Comparison of ENCODE assay signal across 1 cellular context in the genomic region with DNA sequence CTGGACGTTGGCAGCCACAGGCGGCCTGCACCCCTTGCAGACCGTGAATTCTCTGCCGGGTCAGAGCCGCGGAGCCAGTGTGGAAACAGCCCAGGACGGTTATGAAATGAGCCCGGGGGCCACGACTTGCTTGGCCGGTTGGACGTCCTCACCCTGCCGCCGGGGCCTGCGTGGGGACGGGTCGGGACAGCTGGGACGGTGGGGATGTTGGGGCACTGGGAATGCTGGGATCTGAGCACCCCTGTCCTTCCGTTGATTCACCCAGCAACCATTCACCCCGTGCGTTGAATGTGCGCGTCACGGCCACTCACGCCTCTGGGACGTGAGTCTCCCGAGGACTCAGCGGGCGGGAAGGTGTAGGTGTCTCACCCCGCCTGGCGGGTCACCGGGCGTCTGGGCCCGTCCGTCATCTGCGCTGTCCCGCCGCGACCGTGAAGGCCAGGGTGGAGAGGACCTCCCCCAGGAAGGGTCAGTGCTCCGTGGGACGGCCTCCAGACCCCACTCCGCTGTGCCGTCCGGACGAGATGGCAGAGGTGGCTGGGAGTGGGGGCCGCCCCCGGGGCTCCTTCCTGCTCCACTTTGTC.
TF ChIP-seq lines count a peak whose summit lies in the region.

No MANE protein-coding gene starts in this region.

TF ChIP-seq in K562, 482 proteins besides CTCF, POLR2A, EP300 and RAD21 (continued from another document and continues in another):
- TF ChIP-seq KLF6 (CRISPR knock-in tag; IDR thresholded peaks at IDR 0.05; ENCODE audit: borderline replicate concordance) (no peak), PHF8 (IDR thresholded peaks at IDR 0.05; ENCODE audit: borderline replicate concordance, low read length) (no peak), ZBTB5 (IDR thresholded peaks at IDR 0.05) (no peak), WHSC1 (IDR thresholded peaks at IDR 0.05; ENCODE audit: low read length) (no peak), ZC3H11A (IDR thresholded peaks at IDR 0.05; ENCODE audit: low read depth, low read length) (no peak), ZSCAN29 (IDR thresholded peaks at IDR 0.05) (no peak), ZNF436 (CRISPR knock-in tag; IDR thresholded peaks at IDR 0.05) (no peak), PURB (CRISPR knock-in tag; IDR thresholded peaks at IDR 0.05; ENCODE audit: low read depth) (no peak), STAT5A (IDR thresholded peaks at IDR 0.05; ENCODE audit: borderline replicate concordance, low read length) (no peak), HLTF (IDR thresholded peaks at IDR 0.05) (no peak), ZNF174 (CRISPR knock-in tag; IDR thresholded peaks at IDR 0.05) (no peak), NFIX (CRISPR knock-in tag; IDR thresholded peaks at IDR 0.05; ENCODE audit: low read depth) (no peak), SMAD3 (CRISPR knock-in tag; conservative IDR thresholded peaks at IDR 0.05) (no peak), NFATC3 (IDR thresholded peaks at IDR 0.05) (no peak), CC2D1A (IDR thresholded peaks at IDR 0.05) (no peak), ELF1 (tag; IDR thresholded peaks at IDR 0.05) (no peak), KDM4B (IDR thresholded peaks at IDR 0.05; ENCODE audit: borderline replicate concordance in 2 of 2, low read depth in 1 of 2) (no peak), ZSCAN32 (CRISPR knock-in tag; IDR thresholded peaks at IDR 0.05) (peak; percentile 38; the same call in 1 of the 2 replicates), U2AF2 (optimal IDR thresholded peaks at IDR 0.05; ENCODE audit: low read depth, low read length) (no peak), ELK3 (CRISPR knock-in tag; IDR thresholded peaks at IDR 0.05) (no peak), ZNF143 (CRISPR knock-in tag; IDR thresholded peaks at IDR 0.05) (no peak), SETDB1 (IDR thresholded peaks at IDR 0.05; ENCODE audit: low read length) (no peak), ELF2 (CRISPR knock-in tag; IDR thresholded peaks at IDR 0.05) (no peak), DMBX1 (CRISPR knock-in tag; IDR thresholded peaks at IDR 0.05; ENCODE audit: borderline replicate concordance) (no peak), BMI1 (IDR thresholded peaks at IDR 0.05; ENCODE audit: low read length) (no peak), FOXA3 (CRISPR knock-in tag; conservative IDR thresholded peaks at IDR 0.05 in 1 of 2, IDR thresholded peaks at IDR 0.05 in 1 of 2) (no peak), RB1 (IDR thresholded peaks at IDR 0.05; ENCODE audit: low read depth) (no peak; the same call in 1 of the 2 replicates), ID3 (CRISPR knock-in tag; IDR thresholded peaks at IDR 0.05) (no peak), ID3 (tag; IDR thresholded peaks at IDR 0.05) (no peak), NCOR1 (IDR thresholded peaks at IDR 0.05) (no peak), FOXJ2 (tag; IDR thresholded peaks at IDR 0.05) (no peak), ZNF589 (CRISPR knock-in tag; IDR thresholded peaks at IDR 0.05; ENCODE audit: low read depth) (no peak), MLLT1 (IDR thresholded peaks at IDR 0.05) (no peak), MCM5 (IDR thresholded peaks at IDR 0.05; ENCODE audit: low read depth) (no peak)
- TF ChIP-seq, protein P1, sequence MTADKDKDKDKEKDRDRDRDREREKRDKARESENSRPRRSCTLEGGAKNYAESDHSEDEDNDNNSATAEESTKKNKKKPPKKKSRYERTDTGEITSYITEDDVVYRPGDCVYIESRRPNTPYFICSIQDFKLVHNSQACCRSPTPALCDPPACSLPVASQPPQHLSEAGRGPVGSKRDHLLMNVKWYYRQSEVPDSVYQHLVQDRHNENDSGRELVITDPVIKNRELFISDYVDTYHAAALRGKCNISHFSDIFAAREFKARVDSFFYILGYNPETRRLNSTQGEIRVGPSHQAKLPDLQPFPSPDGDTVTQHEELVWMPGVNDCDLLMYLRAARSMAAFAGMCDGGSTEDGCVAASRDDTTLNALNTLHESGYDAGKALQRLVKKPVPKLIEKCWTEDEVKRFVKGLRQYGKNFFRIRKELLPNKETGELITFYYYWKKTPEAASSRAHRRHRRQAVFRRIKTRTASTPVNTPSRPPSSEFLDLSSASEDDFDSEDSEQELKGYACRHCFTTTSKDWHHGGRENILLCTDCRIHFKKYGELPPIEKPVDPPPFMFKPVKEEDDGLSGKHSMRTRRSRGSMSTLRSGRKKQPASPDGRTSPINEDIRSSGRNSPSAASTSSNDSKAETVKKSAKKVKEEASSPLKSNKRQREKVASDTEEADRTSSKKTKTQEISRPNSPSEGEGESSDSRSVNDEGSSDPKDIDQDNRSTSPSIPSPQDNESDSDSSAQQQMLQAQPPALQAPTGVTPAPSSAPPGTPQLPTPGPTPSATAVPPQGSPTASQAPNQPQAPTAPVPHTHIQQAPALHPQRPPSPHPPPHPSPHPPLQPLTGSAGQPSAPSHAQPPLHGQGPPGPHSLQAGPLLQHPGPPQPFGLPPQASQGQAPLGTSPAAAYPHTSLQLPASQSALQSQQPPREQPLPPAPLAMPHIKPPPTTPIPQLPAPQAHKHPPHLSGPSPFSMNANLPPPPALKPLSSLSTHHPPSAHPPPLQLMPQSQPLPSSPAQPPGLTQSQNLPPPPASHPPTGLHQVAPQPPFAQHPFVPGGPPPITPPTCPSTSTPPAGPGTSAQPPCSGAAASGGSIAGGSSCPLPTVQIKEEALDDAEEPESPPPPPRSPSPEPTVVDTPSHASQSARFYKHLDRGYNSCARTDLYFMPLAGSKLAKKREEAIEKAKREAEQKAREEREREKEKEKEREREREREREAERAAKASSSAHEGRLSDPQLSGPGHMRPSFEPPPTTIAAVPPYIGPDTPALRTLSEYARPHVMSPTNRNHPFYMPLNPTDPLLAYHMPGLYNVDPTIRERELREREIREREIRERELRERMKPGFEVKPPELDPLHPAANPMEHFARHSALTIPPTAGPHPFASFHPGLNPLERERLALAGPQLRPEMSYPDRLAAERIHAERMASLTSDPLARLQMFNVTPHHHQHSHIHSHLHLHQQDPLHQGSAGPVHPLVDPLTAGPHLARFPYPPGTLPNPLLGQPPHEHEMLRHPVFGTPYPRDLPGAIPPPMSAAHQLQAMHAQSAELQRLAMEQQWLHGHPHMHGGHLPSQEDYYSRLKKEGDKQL (CRISPR knock-in tag; IDR thresholded peaks at IDR 0.05; ENCODE audit: borderline replicate concordance) = 0 out of 2 replicates have a peak, but pooled peaks have one; percentile 31
- TF ChIP-seq, protein P2, sequence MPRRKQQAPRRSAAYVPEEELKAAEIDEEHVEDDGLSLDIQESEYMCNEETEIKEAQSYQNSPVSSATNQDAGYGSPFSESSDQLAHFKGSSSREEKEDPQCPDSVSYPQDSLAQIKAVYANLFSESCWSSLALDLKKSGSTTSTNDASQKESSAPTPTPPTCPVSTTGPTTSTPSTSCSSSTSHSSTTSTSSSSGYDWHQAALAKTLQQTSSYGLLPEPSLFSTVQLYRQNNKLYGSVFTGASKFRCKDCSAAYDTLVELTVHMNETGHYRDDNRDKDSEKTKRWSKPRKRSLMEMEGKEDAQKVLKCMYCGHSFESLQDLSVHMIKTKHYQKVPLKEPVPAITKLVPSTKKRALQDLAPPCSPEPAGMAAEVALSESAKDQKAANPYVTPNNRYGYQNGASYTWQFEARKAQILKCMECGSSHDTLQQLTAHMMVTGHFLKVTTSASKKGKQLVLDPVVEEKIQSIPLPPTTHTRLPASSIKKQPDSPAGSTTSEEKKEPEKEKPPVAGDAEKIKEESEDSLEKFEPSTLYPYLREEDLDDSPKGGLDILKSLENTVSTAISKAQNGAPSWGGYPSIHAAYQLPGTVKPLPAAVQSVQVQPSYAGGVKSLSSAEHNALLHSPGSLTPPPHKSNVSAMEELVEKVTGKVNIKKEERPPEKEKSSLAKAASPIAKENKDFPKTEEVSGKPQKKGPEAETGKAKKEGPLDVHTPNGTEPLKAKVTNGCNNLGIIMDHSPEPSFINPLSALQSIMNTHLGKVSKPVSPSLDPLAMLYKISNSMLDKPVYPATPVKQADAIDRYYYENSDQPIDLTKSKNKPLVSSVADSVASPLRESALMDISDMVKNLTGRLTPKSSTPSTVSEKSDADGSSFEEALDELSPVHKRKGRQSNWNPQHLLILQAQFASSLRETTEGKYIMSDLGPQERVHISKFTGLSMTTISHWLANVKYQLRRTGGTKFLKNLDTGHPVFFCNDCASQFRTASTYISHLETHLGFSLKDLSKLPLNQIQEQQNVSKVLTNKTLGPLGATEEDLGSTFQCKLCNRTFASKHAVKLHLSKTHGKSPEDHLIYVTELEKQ (CRISPR knock-in tag; IDR thresholded peaks at IDR 0.05) = no peak
- TF ChIP-seq, protein P3, sequence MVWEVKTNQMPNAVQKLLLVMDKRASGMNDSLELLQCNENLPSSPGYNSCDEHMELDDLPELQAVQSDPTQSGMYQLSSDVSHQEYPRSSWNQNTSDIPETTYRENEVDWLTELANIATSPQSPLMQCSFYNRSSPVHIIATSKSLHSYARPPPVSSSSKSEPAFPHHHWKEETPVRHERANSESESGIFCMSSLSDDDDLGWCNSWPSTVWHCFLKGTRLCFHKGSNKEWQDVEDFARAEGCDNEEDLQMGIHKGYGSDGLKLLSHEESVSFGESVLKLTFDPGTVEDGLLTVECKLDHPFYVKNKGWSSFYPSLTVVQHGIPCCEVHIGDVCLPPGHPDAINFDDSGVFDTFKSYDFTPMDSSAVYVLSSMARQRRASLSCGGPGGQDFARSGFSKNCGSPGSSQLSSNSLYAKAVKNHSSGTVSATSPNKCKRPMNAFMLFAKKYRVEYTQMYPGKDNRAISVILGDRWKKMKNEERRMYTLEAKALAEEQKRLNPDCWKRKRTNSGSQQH (CRISPR knock-in tag; IDR thresholded peaks at IDR 0.05) = no peak
- TF ChIP-seq, protein P4, sequence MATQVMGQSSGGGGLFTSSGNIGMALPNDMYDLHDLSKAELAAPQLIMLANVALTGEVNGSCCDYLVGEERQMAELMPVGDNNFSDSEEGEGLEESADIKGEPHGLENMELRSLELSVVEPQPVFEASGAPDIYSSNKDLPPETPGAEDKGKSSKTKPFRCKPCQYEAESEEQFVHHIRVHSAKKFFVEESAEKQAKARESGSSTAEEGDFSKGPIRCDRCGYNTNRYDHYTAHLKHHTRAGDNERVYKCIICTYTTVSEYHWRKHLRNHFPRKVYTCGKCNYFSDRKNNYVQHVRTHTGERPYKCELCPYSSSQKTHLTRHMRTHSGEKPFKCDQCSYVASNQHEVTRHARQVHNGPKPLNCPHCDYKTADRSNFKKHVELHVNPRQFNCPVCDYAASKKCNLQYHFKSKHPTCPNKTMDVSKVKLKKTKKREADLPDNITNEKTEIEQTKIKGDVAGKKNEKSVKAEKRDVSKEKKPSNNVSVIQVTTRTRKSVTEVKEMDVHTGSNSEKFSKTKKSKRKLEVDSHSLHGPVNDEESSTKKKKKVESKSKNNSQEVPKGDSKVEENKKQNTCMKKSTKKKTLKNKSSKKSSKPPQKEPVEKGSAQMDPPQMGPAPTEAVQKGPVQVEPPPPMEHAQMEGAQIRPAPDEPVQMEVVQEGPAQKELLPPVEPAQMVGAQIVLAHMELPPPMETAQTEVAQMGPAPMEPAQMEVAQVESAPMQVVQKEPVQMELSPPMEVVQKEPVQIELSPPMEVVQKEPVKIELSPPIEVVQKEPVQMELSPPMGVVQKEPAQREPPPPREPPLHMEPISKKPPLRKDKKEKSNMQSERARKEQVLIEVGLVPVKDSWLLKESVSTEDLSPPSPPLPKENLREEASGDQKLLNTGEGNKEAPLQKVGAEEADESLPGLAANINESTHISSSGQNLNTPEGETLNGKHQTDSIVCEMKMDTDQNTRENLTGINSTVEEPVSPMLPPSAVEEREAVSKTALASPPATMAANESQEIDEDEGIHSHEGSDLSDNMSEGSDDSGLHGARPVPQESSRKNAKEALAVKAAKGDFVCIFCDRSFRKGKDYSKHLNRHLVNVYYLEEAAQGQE (CRISPR knock-in tag; IDR thresholded peaks at IDR 0.05; ENCODE audit: low read depth) = no peak
- TF ChIP-seq, protein P5, sequence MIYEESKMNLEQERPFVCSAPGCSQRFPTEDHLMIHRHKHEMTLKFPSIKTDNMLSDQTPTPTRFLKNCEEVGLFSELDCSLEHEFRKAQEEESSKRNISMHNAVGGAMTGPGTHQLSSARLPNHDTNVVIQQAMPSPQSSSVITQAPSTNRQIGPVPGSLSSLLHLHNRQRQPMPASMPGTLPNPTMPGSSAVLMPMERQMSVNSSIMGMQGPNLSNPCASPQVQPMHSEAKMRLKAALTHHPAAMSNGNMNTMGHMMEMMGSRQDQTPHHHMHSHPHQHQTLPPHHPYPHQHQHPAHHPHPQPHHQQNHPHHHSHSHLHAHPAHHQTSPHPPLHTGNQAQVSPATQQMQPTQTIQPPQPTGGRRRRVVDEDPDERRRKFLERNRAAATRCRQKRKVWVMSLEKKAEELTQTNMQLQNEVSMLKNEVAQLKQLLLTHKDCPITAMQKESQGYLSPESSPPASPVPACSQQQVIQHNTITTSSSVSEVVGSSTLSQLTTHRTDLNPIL (CRISPR knock-in tag; IDR thresholded peaks at IDR 0.05) = no peak
